ENCODE assay signal across 10 cellular contexts in the genomic region with DNA sequence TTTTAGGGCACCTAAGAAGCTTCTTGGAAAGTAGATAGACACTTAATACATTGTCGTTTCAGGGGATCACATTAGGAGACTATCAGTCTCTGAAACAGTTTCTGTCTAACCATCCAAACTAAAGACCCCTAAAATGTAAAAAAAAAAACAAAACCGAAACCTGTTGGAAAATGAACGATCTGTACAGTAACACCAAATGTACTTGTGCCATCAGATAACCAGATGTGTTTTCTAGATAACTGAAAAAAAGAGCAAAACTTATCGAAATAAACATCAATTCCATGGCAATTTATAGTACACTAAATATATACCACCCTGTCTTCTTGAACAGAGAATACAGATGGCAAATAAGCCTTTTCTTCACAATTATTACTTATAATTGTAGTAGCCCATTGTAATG. TPM values are rescaled to one million over a fixed set of nuclear protein-coding genes. Genes with fewer than 3 reads are reported as not detected.
DNase-seq lines count a peak whose midpoint lies in the region; ATAC-seq, FAIRE-seq and TF ChIP-seq lines count a peak whose summit lies in the region.
"Had no signal": no experiment of that assay in that cellular context is flagged by ENCODE, and none has a peak within 500 bp of the region (broad histone marks: within the 10 kb centered on the region; RNA-seq: fewer than 3 reads in every experiment).

No MANE protein-coding gene starts in this region.

- no peak overlapping the region for H2AFZ ChIP-seq in HepG2 (ENCODE audit: low read length)

- TF ChIP-seq EP300 in HepG2 (IDR thresholded peaks at IDR 0.05; ENCODE audit: low read depth in 2 of 2, low read length in 2 of 2) (no peak), HepG2 (CRISPR knock-in tag; IDR thresholded peaks at IDR 0.05; ENCODE audit: borderline replicate concordance) (no peak)

- no peak overlapping the region for H3K9ac ChIP-seq in HepG2 (ENCODE audit: insufficient read depth, low read depth, low read length)

- no peak for TF ChIP-seq RAD21 in HepG2 (CRISPR knock-in tag; IDR thresholded peaks at IDR 0.05)

- H3K4me3 ChIP-seq in BE2C (ENCODE audit: low read depth, low read length), result peak overlapping the region; percentile 89
- peak overlapping the region; percentile 98 for H3K4me3 ChIP-seq in HFF-Myc (replicated peaks; ENCODE audit: low read depth, low read length)
- peak overlapping the region; percentile 89 for H3K4me3 ChIP-seq in kidney epithelial cell (ENCODE audit: low read depth, low read length)
- H3K4me3 ChIP-seq in HepG2 (replicated peaks in 1 of 3; ENCODE audit: insufficient read depth in 1 of 3, low read depth in 2 of 3, low read length in 3 of 3), result no peak overlapping the region; a peak in 1 of 6 replicates
- H3K4me3 ChIP-seq: lung had no signal

- BruUV-seq in HepG2 (replicated peaks; lab: Mats Ljungman, UMichigan), result no TSS peak

- in situ Hi-C loops in HepG2 (cut with HindIII; ENCODE audit: extremely low pct_ligation_motif_present, low pct_unique_long_range_greater_than_20kb), result no loop called here

- no peaks in the 10 kb centered on the region; the same call in 1 of the 2 replicates for H3K9me3 ChIP-seq in BE2C
- H3K9me3 ChIP-seq in HepG2 (ENCODE audit: low read length), result no peaks in the 10 kb centered on the region

- H4K20me1 ChIP-seq in HepG2 (ENCODE audit: insufficient read depth, low read length), result no peaks in the 10 kb centered on the region

- no peak for TF ChIP-seq CTCF in BE2C (IDR thresholded peaks at IDR 0.05; ENCODE audit: low read depth, low read length)
- no peak for TF ChIP-seq CTCF in HFF-Myc (IDR thresholded peaks at IDR 0.05; ENCODE audit: low read depth, low read length, missing control alignments)
- TF ChIP-seq CTCF in kidney epithelial cell (IDR thresholded peaks at IDR 0.05; ENCODE audit: insufficient read depth, low read length, poor library complexity, severe bottlenecking), result no peak
- TF ChIP-seq CTCF in HepG2 (CRISPR knock-in tag; IDR thresholded peaks at IDR 0.05), result no peak

- peaks cover 63% of the 10 kb centered on the region for H3K4me1 Mint-ChIP-seq in activated naive CD8-positive, alpha-beta T cell treated with anti-CD3 and anti-CD28 coated beads, Interleukin-2, amount 50 U/mL, for 24 hours

- H3K27me3 Mint-ChIP-seq in activated naive CD8-positive, alpha-beta T cell treated with anti-CD3 and anti-CD28 coated beads, Interleukin-2, amount 50 U/mL, for 24 hours, result no peaks in the 10 kb centered on the region

- peaks cover 65% of the 10 kb centered on the region for H3K36me3 ChIP-seq in BE2C
- H3K36me3 ChIP-seq in kidney epithelial cell (ENCODE audit: control insufficient read depth, insufficient read depth, low read length), result peaks cover 1% of the 10 kb centered on the region
- no peaks in the 10 kb centered on the region for H3K36me3 ChIP-seq in HepG2 (replicated peaks in 1 of 2; ENCODE audit: control insufficient read depth in 1 of 2, insufficient read depth in 2 of 2, low read length in 2 of 2)

- no peaks in the 10 kb centered on the region; the same call in none of the 2 replicates for H3K4me1 ChIP-seq in BE2C
- no peaks in the 10 kb centered on the region for H3K4me1 ChIP-seq in HepG2 (ENCODE audit: insufficient read depth, low read length)

- FAIRE-seq in HepG2 (lab: Jason Lieb, UNC), result no peak

- DNase-seq in BE2C (no peak), HFF-Myc (ENCODE audit: extremely low read depth, low read depth) (no peak), kidney epithelial cell (ENCODE audit: low read depth) (no peak), HepG2 (ENCODE audit: low spot score) (no peak), NOMO-1 treated with DMSO at 0.1 percent for 48 hours (lab: John Stamatoyannopoulos, UW; ENCODE audit: unreplicated experiment) (no peak), NCI-H446 treated with DMSO at 0.1 percent for 48 hours (lab: John Stamatoyannopoulos, UW) (no peak)
- no peak for DNase-seq in activated naive CD8-positive, alpha-beta T cell treated with anti-CD3 and anti-CD28 coated beads, Interleukin-2, amount 50 U/mL, for 24 hours
- DNase-seq in activated CD4-positive, CD25-positive, alpha-beta regulatory T cell treated with anti-CD3 and anti-CD28 coated beads, Interleukin-2, amount 50 U/mL, for 72 hours, result no peak
- DNase-seq: DMS79 treated with DMSO at 0.1 percent for 48 hours had no signal

- H3K79me2 ChIP-seq in HepG2 (ENCODE audit: insufficient read depth, low read length), result no peaks in the 10 kb centered on the region

- intact Hi-C loops in HepG2 (cut with micrococcal nuclease; ENCODE audit: unreplicated experiment), result loop anchor here (10.0 kb wide), 1 partner anchor 151 kb away; the partner anchor contains the start of genes GOLT1B and RECQL

- ATAC-seq in activated naive CD8-positive, alpha-beta T cell treated with anti-CD3 and anti-CD28 coated beads, Interleukin-2, amount 50 U/mL, for 24 hours, result no peak
- no peak for ATAC-seq in HepG2

- H3K4me3 Mint-ChIP-seq in activated naive CD8-positive, alpha-beta T cell treated with anti-CD3 and anti-CD28 coated beads, Interleukin-2, amount 50 U/mL, for 24 hours, result peak overlapping the region; percentile 91

- H3K27me3 ChIP-seq in BE2C, result no peaks in the 10 kb centered on the region
- no peaks in the 10 kb centered on the region for H3K27me3 ChIP-seq in kidney epithelial cell (ENCODE audit: control insufficient read depth, insufficient read depth, low read length)
- H3K27me3 ChIP-seq in HepG2 (ENCODE audit: control insufficient read depth in 1 of 2, insufficient read depth in 2 of 2, low read length in 2 of 2), result no peaks in the 10 kb centered on the region

- 8% methylated on average over 4 of the region's 4 CpGs for WGBS in HepG2 (ENCODE audit: low lambda C conversion rate)

- H3K27ac ChIP-seq in HepG2 (ENCODE audit: extremely low read length, insufficient read depth, low read length), result no peak overlapping the region

- no peaks in the 10 kb centered on the region for H3K9me3 Mint-ChIP-seq in activated naive CD8-positive, alpha-beta T cell treated with anti-CD3 and anti-CD28 coated beads, Interleukin-2, amount 50 U/mL, for 24 hours

- peaks cover 64% of the 10 kb centered on the region for H3K36me3 Mint-ChIP-seq in activated naive CD8-positive, alpha-beta T cell treated with anti-CD3 and anti-CD28 coated beads, Interleukin-2, amount 50 U/mL, for 24 hours (ENCODE audit: low read depth)

- H3K27ac Mint-ChIP-seq in activated naive CD8-positive, alpha-beta T cell treated with anti-CD3 and anti-CD28 coated beads, Interleukin-2, amount 50 U/mL, for 24 hours, result peak overlapping the region; percentile 96

- POLR2A ChIA-PET in HepG2 (lab: Yijun Ruan, JAX), result no interaction called here

- TF ChIP-seq POLR2A in HepG2 (IDR thresholded peaks at IDR 0.05; ENCODE audit: insufficient read depth in 1 of 2, low read depth in 2 of 2, low read length in 2 of 2), result no peak

- no peak overlapping the region for H3K4me2 ChIP-seq in HepG2 (ENCODE audit: low read depth, low read length)

- CTCF ChIA-PET in HepG2 (lab: Yijun Ruan, JAX; ENCODE audit: low intra/inter-chr PET ratio, low total read pairs), result no interaction called here

RNA-seq across cellular contexts. Expression of gene LDHB, which starts 2.0 kb away (rescaled TPM):
- polyA plus RNA-seq in BE2C (2012; ENCODE audit: insufficient read depth, insufficient read length, low read depth), result 908 TPM
- total RNA-seq in kidney epithelial cell (529 and 625 TPM in 2 replicates), HepG2 (2016; rRNA removed; fragmentation: Illumina TruSeq; extraction: Trizol) (not detected in 2 replicates)
- not detected in 2 replicates for total RNA-seq in HepG2 (2016; cell fraction: cytosol; rRNA removed; fragmentation: Illumina TruSeq; extraction: Trizol; ENCODE audit: low read depth)
- not detected in 2 replicates for total RNA-seq in HepG2 (2016; cell fraction: insoluble cytoplasmic fraction; rRNA removed; fragmentation: Illumina TruSeq; extraction: Trizol)
- total RNA-seq in HepG2 (2016; cell fraction: membrane; rRNA removed; fragmentation: Illumina TruSeq; extraction: Trizol), result not detected in 2 replicates
- total RNA-seq in HepG2 (2016; cell fraction: nucleus; rRNA removed; fragmentation: Illumina TruSeq; extraction: Trizol), result not detected in 2 replicates
- 0.08 TPM in 1 of 2 replicates, not detected in the other for polyA plus RNA-seq in HepG2 (2011; rRNA removed)
- polyA plus RNA-seq in HepG2 (2011; cell fraction: cytosol; rRNA removed), result 10.4 and 25.8 TPM in 2 replicates
- 0.37 and 0.52 TPM in 2 replicates for polyA plus RNA-seq in HepG2 (2011; cell fraction: nucleus; rRNA removed)
- polyA plus RNA-seq in HepG2 (2012), result not detected in 2 replicates
- polyA plus RNA-seq in HepG2 (2016; cell fraction: cytosol; fragmentation: Illumina TruSeq; extraction: Trizol; ENCODE audit: low read depth), result not detected in 2 replicates
- polyA plus RNA-seq in HepG2 (2016; cell fraction: insoluble cytoplasmic fraction; fragmentation: Illumina TruSeq; extraction: Trizol; ENCODE audit: low read depth), result not detected in 2 replicates
- polyA plus RNA-seq in HepG2 (2016; cell fraction: membrane; fragmentation: Illumina TruSeq; extraction: Trizol; ENCODE audit: low read depth), result not detected in 2 replicates
- polyA plus RNA-seq in HepG2 (2016; cell fraction: nucleus; fragmentation: Illumina TruSeq; extraction: Trizol; ENCODE audit: insufficient read depth, low read depth), result not detected in 2 replicates
- 0.98 and 326 TPM in 2 replicates for polyA minus RNA-seq in HepG2 (2011; rRNA and poly(A)+ RNA removed; ENCODE audit: low replicate concordance)
- 1.9 and 2.5 TPM in 2 replicates for polyA minus RNA-seq in HepG2 (2011; cell fraction: cytosol; rRNA and poly(A)+ RNA removed)
- polyA minus RNA-seq in HepG2 (2011; cell fraction: nucleus; rRNA and poly(A)+ RNA removed), result 0.75 and 2.4 TPM in 2 replicates

RNA-seq across cellular contexts. Expression of gene GYS2, which starts 50.9 kb away (rescaled TPM):
- not detected for polyA plus RNA-seq in BE2C (2012; ENCODE audit: insufficient read depth, insufficient read length, low read depth)
- total RNA-seq in kidney epithelial cell (not detected in 2 replicates), HepG2 (2016; rRNA removed; fragmentation: Illumina TruSeq; extraction: Trizol) (not detected in 2 replicates)
- not detected in 2 replicates for total RNA-seq in HepG2 (2016; cell fraction: cytosol; rRNA removed; fragmentation: Illumina TruSeq; extraction: Trizol; ENCODE audit: low read depth)
- total RNA-seq in HepG2 (2016; cell fraction: insoluble cytoplasmic fraction; rRNA removed; fragmentation: Illumina TruSeq; extraction: Trizol), result not detected in 2 replicates
- not detected in 2 replicates for total RNA-seq in HepG2 (2016; cell fraction: membrane; rRNA removed; fragmentation: Illumina TruSeq; extraction: Trizol)
- not detected in 2 replicates for total RNA-seq in HepG2 (2016; cell fraction: nucleus; rRNA removed; fragmentation: Illumina TruSeq; extraction: Trizol)
- polyA plus RNA-seq in HepG2 (2011; rRNA removed), result not detected in 2 replicates
- not detected in 2 replicates for polyA plus RNA-seq in HepG2 (2011; cell fraction: cytosol; rRNA removed)
- polyA plus RNA-seq in HepG2 (2011; cell fraction: nucleus; rRNA removed), result not detected in 2 replicates
- polyA plus RNA-seq in HepG2 (2012), result not detected in 2 replicates
- not detected in 2 replicates for polyA plus RNA-seq in HepG2 (2016; cell fraction: cytosol; fragmentation: Illumina TruSeq; extraction: Trizol; ENCODE audit: low read depth)
- not detected in 2 replicates for polyA plus RNA-seq in HepG2 (2016; cell fraction: insoluble cytoplasmic fraction; fragmentation: Illumina TruSeq; extraction: Trizol; ENCODE audit: low read depth)
- polyA plus RNA-seq in HepG2 (2016; cell fraction: membrane; fragmentation: Illumina TruSeq; extraction: Trizol; ENCODE audit: low read depth), result not detected in 2 replicates
- not detected in 2 replicates for polyA plus RNA-seq in HepG2 (2016; cell fraction: nucleus; fragmentation: Illumina TruSeq; extraction: Trizol; ENCODE audit: insufficient read depth, low read depth)
- polyA minus RNA-seq in HepG2 (2011; rRNA and poly(A)+ RNA removed; ENCODE audit: low replicate concordance), result 0.05 TPM in 1 of 2 replicates, not detected in the other
- polyA minus RNA-seq in HepG2 (2011; cell fraction: cytosol; rRNA and poly(A)+ RNA removed), result not detected in 2 replicates
- polyA minus RNA-seq in HepG2 (2011; cell fraction: nucleus; rRNA and poly(A)+ RNA removed), result not detected in 2 replicates
- total RNA-seq: lung had no signal

Comparison
In these comparisons a context has a peak if more than half of its experiments do, and no peak if none do; other contexts are left out.
1. H3K4me3 ChIP-seq: peak in BE2C (single experiment), HFF-Myc (single experiment) and kidney epithelial cell (single experiment); none in HepG2 (0 of 3).
2. RNA of gene LDHB, which starts 2.0 kb away (total RNA-seq): 529 to 625 TPM in kidney epithelial cell; not detected in HepG2; every median in the first group is over 100 times any median in the second.